ENCODE assay signal across 8 cellular contexts in the genomic region with DNA sequence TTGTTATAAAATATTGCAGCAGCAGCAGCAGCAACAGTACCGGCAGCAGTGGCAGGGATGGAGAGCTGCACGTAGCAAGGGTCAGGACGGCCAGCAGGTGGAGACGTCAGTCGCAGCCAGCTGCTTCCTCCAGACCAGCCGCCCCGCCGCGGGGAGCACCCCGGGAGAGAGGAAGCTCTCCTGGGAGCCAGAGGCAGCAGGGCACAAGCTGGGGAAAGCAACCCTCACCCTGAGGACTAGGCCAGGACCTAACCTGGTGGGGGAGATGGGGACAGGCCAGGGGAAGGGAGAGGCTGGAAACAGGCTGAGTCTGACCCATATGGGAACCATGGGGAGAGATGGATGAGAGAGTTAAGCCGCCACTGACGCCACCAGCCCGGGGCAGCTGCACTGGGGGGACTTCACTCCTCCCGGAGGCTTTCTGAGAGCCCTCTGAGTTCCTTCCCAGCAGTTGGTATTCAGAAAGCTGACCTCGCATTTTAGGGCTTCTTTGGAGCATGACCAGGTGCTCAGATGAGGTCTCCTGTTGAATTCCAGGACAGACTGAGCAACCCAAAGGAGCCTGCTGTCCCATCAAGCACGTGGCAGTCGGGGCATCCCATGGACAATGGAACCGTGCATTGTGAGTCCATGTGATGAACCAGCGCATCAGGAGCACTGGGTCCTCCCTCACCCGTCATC. TPM values are rescaled to one million over a fixed set of nuclear protein-coding genes. Genes with fewer than 3 reads are reported as not detected.
DNase-seq lines count a peak whose midpoint lies in the region; ATAC-seq lines count a peak whose summit lies in the region.

No MANE protein-coding gene starts in this region.

- intact Hi-C loops in cardiac septum (cut with DNase I), result loop anchor here (5.0 kb wide), 2 partner anchors 69 to 159 kb away; no protein-coding TSS in a partner anchor

- H3K27ac ChIP-seq in rectal smooth muscle tissue (ENCODE audit: low read depth, low read length), result no peak overlapping the region

- no peaks in the 10 kb centered on the region for H3K4me1 ChIP-seq in rectal smooth muscle tissue (ENCODE audit: control insufficient read depth, insufficient read depth, low read length)

- no peak overlapping the region for H3K27ac Mint-ChIP-seq in activated naive CD8-positive, alpha-beta T cell treated with anti-CD3 and anti-CD28 coated beads for 36 hours

- no peaks in the 10 kb centered on the region for H3K36me3 ChIP-seq in rectal smooth muscle tissue (ENCODE audit: control insufficient read depth, insufficient read depth, low read length)

- peaks cover 7% of the 10 kb centered on the region for H3K27me3 Mint-ChIP-seq in activated naive CD8-positive, alpha-beta T cell treated with anti-CD3 and anti-CD28 coated beads for 36 hours

- H3K27me3 ChIP-seq in rectal smooth muscle tissue (ENCODE audit: control insufficient read depth, insufficient read depth, low read length), result peaks cover 3% of the 10 kb centered on the region

- no peaks in the 10 kb centered on the region for H3K36me3 Mint-ChIP-seq in activated naive CD8-positive, alpha-beta T cell treated with anti-CD3 and anti-CD28 coated beads for 36 hours

- peak; percentile 48 to 58 for DNase-seq in AML-193 (lab: John Stamatoyannopoulos, UW)
- peak; percentile 77 for DNase-seq in GM19240 (ENCODE audit: insufficient read length, low spot score)
- DNase-seq in MV-4-11 (lab: John Stamatoyannopoulos, UW), result peak; percentile 60
- peak; percentile 50 for DNase-seq in T follicular helper cell (ENCODE audit: low read depth)
- DNase-seq in activated naive CD8-positive, alpha-beta T cell treated with anti-CD3 and anti-CD28 coated beads for 36 hours, result peak; percentile 67
- DNase-seq in cardiac septum (ENCODE audit: low spot score), result peak; percentile 89

- H3K4me3 ChIP-seq in rectal smooth muscle tissue (ENCODE audit: low read length), result peak overlapping the region; percentile 52

- H3K9me3 Mint-ChIP-seq in activated naive CD8-positive, alpha-beta T cell treated with anti-CD3 and anti-CD28 coated beads for 36 hours, result no peaks in the 10 kb centered on the region

- ATAC-seq in HG02973 (IDR thresholded peaks at IDR 0.05; ENCODE audit: unreplicated experiment), result no peak

- H3K4me3 Mint-ChIP-seq in activated naive CD8-positive, alpha-beta T cell treated with anti-CD3 and anti-CD28 coated beads for 36 hours, result peak overlapping the region; percentile 37

- no peak overlapping the region for H3K9ac ChIP-seq in rectal smooth muscle tissue (ENCODE audit: low read length)

- H3K4me1 Mint-ChIP-seq in activated naive CD8-positive, alpha-beta T cell treated with anti-CD3 and anti-CD28 coated beads for 36 hours, result peaks cover 4% of the 10 kb centered on the region

RNA-seq across cellular contexts. Expression of a gene that starts 56.3 kb away (rescaled TPM):
- under 1 TPM; 0.31 to 0.32 TPM for total RNA-seq in activated naive CD8-positive, alpha-beta T cell treated with anti-CD3 and anti-CD28 coated beads for 36 hours
- 113 TPM for total RNA-seq in cardiac septum

Comparison
In these comparisons a context has a peak if more than half of its experiments do, and no peak if none do; other contexts are left out.
1. RNA of a gene that starts 56.3 kb away (total RNA-seq): 113 TPM in cardiac septum (single experiment); 0.31 to 0.32 TPM in activated naive CD8-positive, alpha-beta T cell treated with anti-CD3 and anti-CD28 coated beads for 36 hours; every median in the first group is over 10 times any median in the second.
2. Peak in every context shown above with its lines, with median percentiles within 50 percentile points of each other: DNase-seq.